1 cellular context compared by ENCODE assay signal in genomic region chr17:7060165-7060890, GRCh38.
TF ChIP-seq lines count a peak whose summit lies in the region.

No MANE protein-coding gene starts in this region.

TF ChIP-seq in K562, 482 proteins besides CTCF, POLR2A, EP300 and RAD21 (continued from another document):
- TF ChIP-seq GTF2E2 (tag; IDR thresholded peaks at IDR 0.05) (no peak), EGR1 (conservative IDR thresholded peaks at IDR 0.05) (peak; percentile 38; the same call in 1 of the 2 replicates), SAP30 (IDR thresholded peaks at IDR 0.05; ENCODE audit: borderline replicate concordance, insufficient read depth, low read depth, low read length, poor library complexity, severe bottlenecking) (no peak), GATAD2B (IDR thresholded peaks at IDR 0.05; ENCODE audit: borderline replicate concordance) (no peak), ATF4 (CRISPR knock-in tag; IDR thresholded peaks at IDR 0.05) (no peak), MCM2 (IDR thresholded peaks at IDR 0.05; ENCODE audit: low read depth) (no peak), SAFB2 (IDR thresholded peaks at IDR 0.05; ENCODE audit: borderline replicate concordance, low read depth, low read length, severe bottlenecking) (no peak), FOXP1 (CRISPR knock-in tag; IDR thresholded peaks at IDR 0.05) (no peak), ERF (CRISPR knock-in tag; IDR thresholded peaks at IDR 0.05) (no peak), TEAD4 (IDR thresholded peaks at IDR 0.05; ENCODE audit: low read length) (peak; percentile 67), TEAD4 (CRISPR knock-in tag; IDR thresholded peaks at IDR 0.05; ENCODE audit: borderline replicate concordance) (no peak), SMAD2 (IDR thresholded peaks at IDR 0.05; ENCODE audit: low read depth, low read length) (no peak), ZNF23 (CRISPR knock-in tag; IDR thresholded peaks at IDR 0.05) (no peak), DDX20 (tag; IDR thresholded peaks at IDR 0.05; ENCODE audit: low read depth) (no peak), SPI1 (IDR thresholded peaks at IDR 0.05; ENCODE audit: borderline replicate concordance, low read depth, low read length) (no peak), ZBTB43 (CRISPR knock-in tag; IDR thresholded peaks at IDR 0.05) (no peak)
